ENCODE assay signal across 8 cellular contexts in the genomic region with DNA sequence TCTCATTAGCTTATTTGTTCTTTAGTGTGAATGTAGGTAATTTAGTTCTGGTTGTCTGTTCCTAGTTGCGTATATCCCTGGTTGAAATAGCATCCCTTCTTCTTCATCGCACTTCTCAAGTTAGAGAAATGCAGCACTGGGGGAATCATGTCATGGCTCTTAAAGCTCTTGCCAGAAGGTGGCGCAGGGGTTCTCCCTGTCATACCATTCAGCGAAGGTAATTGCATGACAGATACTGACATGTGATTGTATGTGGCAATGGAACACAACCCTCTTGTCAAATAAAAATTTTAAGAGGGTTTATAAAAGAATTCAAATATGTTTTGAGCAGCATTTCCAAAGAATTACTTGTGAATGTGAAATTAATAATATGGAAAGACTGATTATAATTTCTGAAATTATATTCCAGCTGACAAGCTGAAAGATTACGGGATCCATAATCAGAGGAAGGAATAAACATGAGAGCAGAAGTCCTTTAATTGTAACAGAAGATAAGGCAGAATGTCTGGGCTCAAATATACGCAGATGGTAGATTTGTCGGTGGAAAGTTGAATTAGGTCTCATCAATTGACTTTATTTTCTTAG.
DNase-seq lines count a peak whose midpoint lies in the region; ATAC-seq and TF ChIP-seq lines count a peak whose summit lies in the region.

No MANE protein-coding gene starts in this region.

- peak; percentile 66 for TF ChIP-seq CTCF in foreskin keratinocyte (conservative IDR thresholded peaks at IDR 0.05)

- H2BK5ac ChIP-seq in trophoblast cell (ENCODE audit: low read depth, low read length, poor library complexity) = no peak overlapping the region

- H3K9ac ChIP-seq in trophoblast cell (ENCODE audit: low read length) = no peak overlapping the region

- H4K91ac ChIP-seq in trophoblast cell (ENCODE audit: low read depth, low read length) = no peak overlapping the region

- H3K18ac ChIP-seq in trophoblast cell (ENCODE audit: low read length) = no peak overlapping the region

- no peak overlapping the region for H3K4me3 ChIP-seq in trophoblast cell (ENCODE audit: low read depth, low read length)

- no CpG with 5 or more reads among the region's 7 CpGs for WGBS in trophoblast cell (ENCODE audit: extremely low coverage, insufficient coverage, insufficient read length)

- H2AFZ ChIP-seq in trophoblast cell (ENCODE audit: insufficient read depth, low read length, poor library complexity) = no peak overlapping the region

- ATAC-seq in GM19438 (IDR thresholded peaks at IDR 0.05; ENCODE audit: low read depth, unreplicated experiment) = peak; percentile 76
- ATAC-seq in HG03442 (IDR thresholded peaks at IDR 0.05; ENCODE audit: unreplicated experiment) = peak; percentile 98
- ATAC-seq in foreskin keratinocyte = peak; percentile 86
- ATAC-seq in stimulated activated memory B cell treated with anti-CD40 and anti-IgM and Interleukin-4, amounts not matched to agents 10 μg/mL and 1 μg/mL and 100 μg/mL, for 72 hours = no peak

- no peak overlapping the region for H3K4ac ChIP-seq in trophoblast cell (ENCODE audit: low read depth, low read length)

- no peaks in the 10 kb centered on the region for H3K36me3 Mint-ChIP-seq in stimulated activated memory B cell treated with anti-CD40 and anti-IgM and Interleukin-4, amounts not matched to agents 10 μg/mL and 1 μg/mL and 100 μg/mL, for 72 hours

- H3K27ac ChIP-seq in foreskin keratinocyte = no peak overlapping the region
- H3K27ac ChIP-seq in trophoblast cell (ENCODE audit: low read depth, low read length) = no peak overlapping the region

- peak; percentile 83 for DNase-seq in DMS 273 (lab: John Stamatoyannopoulos, UW; ENCODE audit: unreplicated experiment)
- DNase-seq in NCI-H460 (ENCODE audit: extremely low read depth, low read depth) = peak; percentile 68
- DNase-seq in activated CD8-positive, alpha-beta memory T cell treated with anti-CD3 and anti-CD28 coated beads for 24 hours = peak; percentile 62
- peak; percentile 36 to 60 for DNase-seq in foreskin keratinocyte
- DNase-seq in trophoblast cell = peak; percentile 34 to 67

- H3K27me3 Mint-ChIP-seq in stimulated activated memory B cell treated with anti-CD40 and anti-IgM and Interleukin-4, amounts not matched to agents 10 μg/mL and 1 μg/mL and 100 μg/mL, for 72 hours = no peaks in the 10 kb centered on the region

- H3K27ac Mint-ChIP-seq in stimulated activated memory B cell treated with anti-CD40 and anti-IgM and Interleukin-4, amounts not matched to agents 10 μg/mL and 1 μg/mL and 100 μg/mL, for 72 hours = no peak overlapping the region

- H3K4me1 ChIP-seq in foreskin keratinocyte (no peaks in the 10 kb centered on the region), trophoblast cell (ENCODE audit: control insufficient read depth in 1 of 2, insufficient read depth in 2 of 2, low read length in 2 of 2) (no peaks in the 10 kb centered on the region)

- no peak overlapping the region for H3K23ac ChIP-seq in trophoblast cell (ENCODE audit: low read length)

- H3K27me3 ChIP-seq in foreskin keratinocyte (no peaks in the 10 kb centered on the region), trophoblast cell (ENCODE audit: insufficient read depth, low read length) (no peaks in the 10 kb centered on the region)

- no peak overlapping the region for H2AK5ac ChIP-seq in trophoblast cell (ENCODE audit: low read length)

- no peak overlapping the region for H2BK12ac ChIP-seq in trophoblast cell (ENCODE audit: low read length)

- H3K36me3 ChIP-seq in trophoblast cell (ENCODE audit: control insufficient read depth in 1 of 2, insufficient read depth in 2 of 2, low read length in 2 of 2) = no peaks in the 10 kb centered on the region

- H3K79me2 ChIP-seq in trophoblast cell (ENCODE audit: control insufficient read depth, insufficient read depth, low read length, poor library complexity) = no peaks in the 10 kb centered on the region

- H3K9me3 Mint-ChIP-seq in stimulated activated memory B cell treated with anti-CD40 and anti-IgM and Interleukin-4, amounts not matched to agents 10 μg/mL and 1 μg/mL and 100 μg/mL, for 72 hours = no peaks in the 10 kb centered on the region

- H4K12ac ChIP-seq in trophoblast cell (ENCODE audit: low read depth, low read length) = no peak overlapping the region

- no peak overlapping the region for H4K8ac ChIP-seq in trophoblast cell (ENCODE audit: low read depth, low read length)

- H3K4me1 Mint-ChIP-seq in stimulated activated memory B cell treated with anti-CD40 and anti-IgM and Interleukin-4, amounts not matched to agents 10 μg/mL and 1 μg/mL and 100 μg/mL, for 72 hours = no peaks in the 10 kb centered on the region

- no peak overlapping the region for H3K4me3 Mint-ChIP-seq in stimulated activated memory B cell treated with anti-CD40 and anti-IgM and Interleukin-4, amounts not matched to agents 10 μg/mL and 1 μg/mL and 100 μg/mL, for 72 hours

- no peak overlapping the region for H3K4me2 ChIP-seq in trophoblast cell (ENCODE audit: low read length)

- no peaks in the 10 kb centered on the region for H3K79me1 ChIP-seq in trophoblast cell (ENCODE audit: low read length)

- H3K14ac ChIP-seq in trophoblast cell (ENCODE audit: low read length) = no peak overlapping the region

- H2BK120ac ChIP-seq in trophoblast cell (ENCODE audit: insufficient read depth, low read length, poor library complexity) = no peak overlapping the region

- no peaks in the 10 kb centered on the region for H3K9me3 ChIP-seq in trophoblast cell (ENCODE audit: insufficient read depth, low read depth, low read length)
